17 cellular contexts compared by ENCODE assay signal in the genomic region with DNA sequence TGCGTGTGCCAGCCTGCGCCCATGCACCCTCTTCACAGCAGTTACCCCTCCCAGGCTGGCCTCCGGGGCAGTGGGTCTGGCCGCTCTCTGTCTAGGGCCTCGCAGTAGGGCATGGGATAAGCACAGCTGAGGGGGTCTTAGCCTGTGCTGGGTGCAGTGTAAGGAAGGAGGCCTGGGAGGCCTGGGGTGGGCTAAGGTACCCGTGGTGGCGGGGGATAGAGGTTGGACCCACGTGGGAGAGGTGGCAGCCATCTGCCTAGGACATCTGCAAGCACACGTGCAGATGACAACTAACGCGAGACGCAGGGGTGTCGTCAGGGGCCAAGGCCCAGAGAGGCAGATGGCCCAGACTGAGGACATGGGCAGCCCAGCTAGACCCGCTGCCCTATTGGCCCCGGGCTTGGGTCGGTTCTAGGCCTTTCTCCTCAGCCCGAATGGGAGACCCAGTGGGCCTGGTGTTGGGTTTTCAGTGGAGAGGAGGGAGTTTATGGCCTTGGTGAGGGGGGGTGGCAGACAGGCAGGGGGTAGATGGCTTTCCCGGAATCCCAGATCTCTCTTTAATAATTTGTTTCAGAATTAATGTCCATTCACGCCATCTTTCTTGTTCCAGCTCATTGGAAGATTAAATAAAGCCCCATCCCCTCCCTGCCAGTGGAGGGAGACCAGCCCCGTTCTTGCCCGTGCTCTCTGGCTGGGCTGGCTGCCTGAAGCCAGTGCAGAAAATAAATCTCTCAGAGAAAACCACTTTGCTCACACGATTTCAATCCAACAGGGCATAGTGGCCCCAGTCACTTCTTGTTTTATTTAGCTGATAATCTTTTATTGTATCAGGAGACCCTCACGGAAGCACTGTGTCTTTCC.
"Had no signal": no experiment of that assay in that cellular context is flagged by ENCODE, and none has a peak within 500 bp of the region (broad histone marks: within the 10 kb centered on the region; RNA-seq: fewer than 3 reads in every experiment).

No MANE protein-coding gene starts in this region.

- ATAC-seq: activated CD8-positive, alpha-beta T cell treated with anti-CD3 and anti-CD28 coated beads for 36 hours; activated T-helper 17 cell treated with anti-CD3 and anti-CD28 coated beads, Interleukin-2, amount 50 U/mL, for 72 hours; left lung; mucosa of descending colon had no signal

- H3K9me3 ChIP-seq: left lung, mucosa of descending colon, spleen, tibial nerve had no signal

- H3K27ac Mint-ChIP-seq: activated CD4-positive, alpha-beta T cell treated with anti-CD3 and anti-CD28 coated beads, Interleukin-2, amount 10 ng/mL, durations not matched to agents 24 days and 14 days; activated CD8-positive, alpha-beta T cell treated with anti-CD3 and anti-CD28 coated beads for 36 hours; activated T-helper 17 cell treated with anti-CD3 and anti-CD28 coated beads, Interleukin-2, amount 50 U/mL, for 72 hours had no signal

- H2AFZ ChIP-seq: parathyroid adenoma had no signal

- H3K36me3 Mint-ChIP-seq: brain, naive B cell had no signal

- H3K4me3 Mint-ChIP-seq: activated CD4-positive, alpha-beta T cell treated with anti-CD3 and anti-CD28 coated beads, Interleukin-2, amount 10 ng/mL, durations not matched to agents 24 days and 14 days; activated CD8-positive, alpha-beta T cell treated with anti-CD3 and anti-CD28 coated beads for 36 hours; activated T-helper 17 cell treated with anti-CD3 and anti-CD28 coated beads, Interleukin-2, amount 50 U/mL, for 72 hours; brain had no signal

- H3K4me3 ChIP-seq: left lung, mucosa of descending colon, spleen, tibial nerve had no signal

- H3K27me3 Mint-ChIP-seq: activated CD4-positive, alpha-beta T cell treated with anti-CD3 and anti-CD28 coated beads, Interleukin-2, amount 10 ng/mL, durations not matched to agents 24 days and 14 days; activated T-helper 17 cell treated with anti-CD3 and anti-CD28 coated beads, Interleukin-2, amount 50 U/mL, for 72 hours; naive B cell had no signal

- H3K9me3 Mint-ChIP-seq: activated CD4-positive, alpha-beta T cell treated with anti-CD3 and anti-CD28 coated beads, Interleukin-2, amount 10 ng/mL, durations not matched to agents 24 days and 14 days; activated CD8-positive, alpha-beta T cell treated with anti-CD3 and anti-CD28 coated beads for 36 hours; activated T-helper 17 cell treated with anti-CD3 and anti-CD28 coated beads, Interleukin-2, amount 50 U/mL, for 72 hours; brain; naive B cell had no signal

- H3K27ac ChIP-seq: left lung, parathyroid adenoma, spleen, tibial nerve had no signal

- H3K4me1 ChIP-seq: left lung, parathyroid adenoma, spleen, tibial nerve had no signal

- DNase-seq: activated CD4-positive, alpha-beta T cell treated with anti-CD3 and anti-CD28 coated beads, Interleukin-2, amount 10 ng/mL, durations not matched to agents 24 days and 14 days; activated CD8-positive, alpha-beta T cell treated with anti-CD3 and anti-CD28 coated beads for 36 hours; activated naive CD4-positive, alpha-beta T cell; activated T-cell treated with anti-CD3 and anti-CD28 coated beads, Interleukin-2, amount 50 U/mL, for 1 hour; effector CD4-positive, alpha-beta T cell; head of caudate nucleus; naive B cell; spleen; stimulated activated CD4-positive, alpha-beta T cell treated with anti-CD3 and anti-CD28 coated beads, Interleukin-4, amount 100 ng/mL, for 4 hours; stimulated activated naive CD4-positive, alpha-beta T cell; substantia nigra had no signal

- H3K27me3 ChIP-seq: left lung, tibial nerve had no signal

- H3K9ac ChIP-seq: parathyroid adenoma had no signal

- H3K36me3 ChIP-seq: left lung, spleen, tibial nerve had no signal

- H3K4me1 Mint-ChIP-seq: activated CD4-positive, alpha-beta T cell treated with anti-CD3 and anti-CD28 coated beads, Interleukin-2, amount 10 ng/mL, durations not matched to agents 24 days and 14 days; activated T-helper 17 cell treated with anti-CD3 and anti-CD28 coated beads, Interleukin-2, amount 50 U/mL, for 72 hours; naive B cell had no signal
